ENCODE assay signal across 10 cellular contexts in the genomic region with DNA sequence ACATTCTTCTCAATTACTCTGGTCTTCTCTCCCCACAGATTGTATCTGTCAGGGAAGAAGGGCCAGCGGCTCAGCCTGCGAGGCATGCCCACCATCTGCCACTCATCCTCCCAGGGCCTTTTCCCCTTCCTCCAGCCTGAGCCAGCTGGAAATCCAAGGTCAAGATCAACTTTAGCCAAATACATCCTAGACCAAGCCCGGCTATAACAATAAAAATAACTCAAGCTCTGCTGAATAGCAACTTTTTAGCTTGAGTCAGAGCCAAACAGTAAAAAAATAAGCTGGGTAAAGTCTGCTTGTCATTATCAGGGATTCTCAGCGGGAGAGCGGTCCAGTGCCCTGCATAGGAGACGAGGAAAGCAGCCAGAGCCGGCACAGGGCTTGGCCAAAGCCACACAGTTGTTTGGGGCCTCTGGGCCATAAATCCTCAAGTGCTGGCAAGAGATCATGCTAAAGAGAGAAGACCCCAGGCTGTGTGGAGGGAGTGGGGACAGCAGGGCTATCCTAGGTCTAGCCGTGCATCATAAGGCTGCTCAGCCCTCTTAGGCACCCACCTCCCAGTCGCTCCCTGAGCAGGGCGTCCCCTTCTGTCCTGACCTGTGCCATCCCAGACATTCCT.
DNase-seq lines count a peak whose midpoint lies in the region; ATAC-seq and TF ChIP-seq lines count a peak whose summit lies in the region.
"Had no signal": no experiment of that assay in that cellular context is flagged by ENCODE, and none has a peak within 500 bp of the region (broad histone marks: within the 10 kb centered on the region; RNA-seq: fewer than 3 reads in every experiment).

No MANE protein-coding gene starts in this region.

- no peaks in the 10 kb centered on the region for H3K36me3 Mint-ChIP-seq in brain
- no peaks in the 10 kb centered on the region for H3K36me3 Mint-ChIP-seq in stimulated activated effector memory CD8-positive, alpha-beta T cell treated with anti-CD3 and anti-CD28 coated beads, Interleukin-12 subunit alpha, Interleukin-12 subunit beta, amount 100 ng/mL, for 72 hours

- no peak for DNase-seq in Karpas-422
- DNase-seq in kidney tubule cell (ENCODE audit: low spot score) = peak; percentile 52
- no peak for DNase-seq in stimulated activated effector memory CD8-positive, alpha-beta T cell treated with anti-CD3 and anti-CD28 coated beads, Interleukin-12 subunit alpha, Interleukin-12 subunit beta, amount 100 ng/mL, for 72 hours (ENCODE audit: low spot score in 2 of 2)
- no peak for DNase-seq in SW480 (ENCODE audit: low spot score)
- no peak for DNase-seq in activated effector memory CD4-positive, alpha-beta T cell treated with anti-CD3 and anti-CD28 coated beads, Interleukin-2, amount 50 U/mL, for 16 hours
- DNase-seq in DMS53 treated with DMSO at 0.1 percent for 48 hours (lab: John Stamatoyannopoulos, UW; ENCODE audit: unreplicated experiment) = no peak
- DNase-seq: activated T-cell treated with anti-CD3 and anti-CD28 coated beads, Interleukin-2, amount 50 U/mL, for 4 hours; NCI-H2081 treated with DMSO at 0.1 percent for 48 hours; T-helper 1 cell had no signal

- no peak overlapping the region for H3K4me2 ChIP-seq in Karpas-422 (ENCODE audit: low read depth, low read length, poor library complexity, severe bottlenecking)

- H3K79me2 ChIP-seq in Karpas-422 (ENCODE audit: low read length) = no peaks in the 10 kb centered on the region

- no peak for TF ChIP-seq CTCF in brain (conservative IDR thresholded peaks at IDR 0.05)

- H3K36me3 ChIP-seq in Karpas-422 (ENCODE audit: insufficient read depth, low read length) = no peaks in the 10 kb centered on the region

- H3K27me3 ChIP-seq in Karpas-422 (ENCODE audit: low read length) = no peaks in the 10 kb centered on the region

- H3K27me3 Mint-ChIP-seq in brain = peaks cover 7% of the 10 kb centered on the region

- H3K9me3 Mint-ChIP-seq in brain = no peaks in the 10 kb centered on the region
- no peaks in the 10 kb centered on the region for H3K9me3 Mint-ChIP-seq in stimulated activated effector memory CD8-positive, alpha-beta T cell treated with anti-CD3 and anti-CD28 coated beads, Interleukin-12 subunit alpha, Interleukin-12 subunit beta, amount 100 ng/mL, for 72 hours
- H3K9me3 Mint-ChIP-seq: activated T-cell treated with anti-CD3 and anti-CD28 coated beads, Interleukin-2, amount 50 U/mL, for 4 hours had no signal

- H3K9me2 ChIP-seq in Karpas-422 (replicated peaks; ENCODE audit: insufficient read depth, low read length) = no peaks in the 10 kb centered on the region

- H3K9me3 ChIP-seq in Karpas-422 (ENCODE audit: low read length) = no peaks in the 10 kb centered on the region

- no peak overlapping the region for H3K9ac ChIP-seq in Karpas-422 (ENCODE audit: low read length)

- H3K27ac Mint-ChIP-seq in brain = peak overlapping the region; percentile 28 to 86 (median 63)
- peak overlapping the region; percentile 60 for H3K27ac Mint-ChIP-seq in stimulated activated effector memory CD8-positive, alpha-beta T cell treated with anti-CD3 and anti-CD28 coated beads, Interleukin-12 subunit alpha, Interleukin-12 subunit beta, amount 100 ng/mL, for 72 hours

- H4K20me1 ChIP-seq in Karpas-422 (ENCODE audit: insufficient read depth, low read depth, low read length) = no peaks in the 10 kb centered on the region

- peaks cover 47% of the 10 kb centered on the region for H3K4me1 ChIP-seq in Karpas-422 (ENCODE audit: low read length)

- no peak overlapping the region for H3K4me3 Mint-ChIP-seq in brain
- H3K4me3 Mint-ChIP-seq in stimulated activated effector memory CD8-positive, alpha-beta T cell treated with anti-CD3 and anti-CD28 coated beads, Interleukin-12 subunit alpha, Interleukin-12 subunit beta, amount 100 ng/mL, for 72 hours = no peak overlapping the region
- H3K4me3 Mint-ChIP-seq: activated T-cell treated with anti-CD3 and anti-CD28 coated beads, Interleukin-2, amount 50 U/mL, for 4 hours had no signal

- peaks cover 25% of the 10 kb centered on the region for H3K4me1 Mint-ChIP-seq in brain
- peaks cover 23% of the 10 kb centered on the region for H3K4me1 Mint-ChIP-seq in stimulated activated effector memory CD8-positive, alpha-beta T cell treated with anti-CD3 and anti-CD28 coated beads, Interleukin-12 subunit alpha, Interleukin-12 subunit beta, amount 100 ng/mL, for 72 hours

- H2AFZ ChIP-seq in Karpas-422 (ENCODE audit: low read length) = no peak overlapping the region

- H3K4me3 ChIP-seq in Karpas-422 (ENCODE audit: low read length) = no peak overlapping the region

- peak overlapping the region; percentile 26 for H3K27ac ChIP-seq in Karpas-422 (ENCODE audit: low read length)

- ATAC-seq in stimulated activated effector memory CD8-positive, alpha-beta T cell treated with anti-CD3 and anti-CD28 coated beads, Interleukin-12 subunit alpha, Interleukin-12 subunit beta, amount 100 ng/mL, for 72 hours = no peak
- ATAC-seq: activated T-cell treated with anti-CD3 and anti-CD28 coated beads, Interleukin-2, amount 50 U/mL, for 4 hours had no signal
